ENCODE assay signal across 20 cellular contexts in the genomic region with DNA sequence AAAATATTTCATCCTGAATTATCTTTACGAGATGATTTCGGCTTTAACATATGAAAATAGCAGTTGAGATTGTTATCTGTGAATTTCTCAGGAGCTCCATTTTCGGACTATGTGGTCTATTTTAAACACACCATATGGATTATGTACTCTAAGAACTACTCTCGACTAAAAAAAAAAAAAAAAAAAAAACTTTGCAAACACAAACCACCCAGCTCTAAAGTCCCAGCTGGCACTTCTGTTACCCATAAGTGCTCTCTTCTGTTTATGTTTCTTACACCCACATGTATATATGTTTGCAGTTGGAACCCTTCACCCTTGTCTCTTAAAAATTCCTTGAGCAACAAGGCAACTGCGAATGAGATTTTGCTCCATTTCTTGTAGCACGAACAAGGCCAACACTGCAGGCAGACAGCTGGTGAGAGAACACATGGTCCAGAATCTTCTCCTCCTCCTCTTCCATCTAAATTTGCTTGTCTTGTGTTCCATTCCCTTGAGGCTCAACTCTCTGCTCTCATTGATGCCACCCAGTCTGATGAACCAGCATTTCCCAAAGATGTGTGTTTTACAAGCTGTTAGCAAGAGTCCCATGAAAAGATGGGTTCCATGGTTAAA.
DNase-seq lines count a peak whose midpoint lies in the region; ATAC-seq and TF ChIP-seq lines count a peak whose summit lies in the region.
"Had no signal": no experiment of that assay in that cellular context is flagged by ENCODE, and none has a peak within 500 bp of the region (broad histone marks: within the 10 kb centered on the region; RNA-seq: fewer than 3 reads in every experiment).

No MANE protein-coding gene starts in this region.

- H2AFZ ChIP-seq in mesenchymal stem cell (ENCODE audit: low read depth, low read length) (no peak overlapping the region), SK-N-SH (ENCODE audit: low read depth) (no peak overlapping the region)
- H2AFZ ChIP-seq: GM23338 had no signal

- TF ChIP-seq RAD21 in SK-N-SH (IDR thresholded peaks at IDR 0.05; ENCODE audit: low read length), result no peak

- H3K4me3 ChIP-seq in mesenchymal stem cell (ENCODE audit: insufficient read depth in 1 of 2, low read depth in 1 of 2, low read length in 2 of 2) (no peak overlapping the region), SK-N-SH (ENCODE audit: low read depth in 2 of 2, low read length in 1 of 2) (no peak overlapping the region)
- H3K4me3 ChIP-seq: GM23338, HAP-1, SJCRH30 had no signal

- no peaks in the 10 kb centered on the region for H3K9me2 ChIP-seq in SK-N-SH

- no peak for TF ChIP-seq CTCF in VCaP (conservative IDR thresholded peaks at IDR 0.05)
- TF ChIP-seq CTCF in SK-N-SH (IDR thresholded peaks at IDR 0.05), result no peak

- no peaks in the 10 kb centered on the region for H3K79me2 ChIP-seq in SK-N-SH (ENCODE audit: insufficient read depth)

- DNase-seq in NCI-H524 (lab: John Stamatoyannopoulos, UW) (peak; percentile 2 to 45), NCI-H524 treated with DMSO at 0.1 percent for 48 hours (lab: John Stamatoyannopoulos, UW) (no peak), mesenchymal stem cell (peak; percentile 12), SK-N-SH (no peak), SW480 (ENCODE audit: low spot score) (no peak)
- DNase-seq: BE2C; CD4-positive, CD25-positive, alpha-beta regulatory T cell; DMS79 treated with DMSO at 0.1 percent for 48 hours; KG1; NCI-H1092 treated with DMSO at 0.1 percent for 48 hours; NCI-H146; NCI-H2029; NCI-H345; NCI-H526; OCI-M1; SJCRH30 had no signal

- H3K14ac ChIP-seq in mesenchymal stem cell (ENCODE audit: low read length in 2 of 2), result no peak overlapping the region

- no peaks in the 10 kb centered on the region for H4K20me1 ChIP-seq in SK-N-SH (ENCODE audit: insufficient read depth)

- no peak overlapping the region for H2BK5ac ChIP-seq in mesenchymal stem cell (ENCODE audit: low read depth, low read length, poor library complexity, severe bottlenecking)

- H3K36me3 ChIP-seq in mesenchymal stem cell (ENCODE audit: control insufficient read depth in 1 of 2, insufficient read depth in 2 of 2, low read depth in 1 of 2, low read length in 2 of 2), result no peaks in the 10 kb centered on the region
- H3K36me3 ChIP-seq in SK-N-SH (replicated peaks in 1 of 2; ENCODE audit: control insufficient read depth in 1 of 2, insufficient read depth in 2 of 2, low read length in 1 of 2), result no peaks in the 10 kb centered on the region
- H3K36me3 ChIP-seq: BE2C, HAP-1, SJCRH30 had no signal

- no peaks in the 10 kb centered on the region for H3K27me3 ChIP-seq in mesenchymal stem cell (ENCODE audit: control insufficient read depth in 1 of 2, insufficient read depth in 1 of 2, low read length in 2 of 2)
- no peaks in the 10 kb centered on the region for H3K27me3 ChIP-seq in SK-N-SH (ENCODE audit: insufficient read depth)
- H3K27me3 ChIP-seq: BE2C, SJCRH30 had no signal

- TF ChIP-seq EP300 in SK-N-SH (IDR thresholded peaks at IDR 0.05; ENCODE audit: borderline replicate concordance in 1 of 2, low read depth in 1 of 2, low read length in 1 of 2), result no peak

- H4K91ac ChIP-seq in mesenchymal stem cell (ENCODE audit: low read length), result no peak overlapping the region

- no peak overlapping the region for H2BK12ac ChIP-seq in mesenchymal stem cell (ENCODE audit: low read length in 2 of 2)

- no peaks in the 10 kb centered on the region for H3F3A ChIP-seq in SK-N-SH (replicated peaks; ENCODE audit: insufficient read depth)

- no peak overlapping the region for H3K4ac ChIP-seq in mesenchymal stem cell (ENCODE audit: low read depth in 1 of 2, low read length in 2 of 2)

- H3K4me1 ChIP-seq in mesenchymal stem cell (ENCODE audit: control insufficient read depth, insufficient read depth, low read depth, low read length), result no peaks in the 10 kb centered on the region
- no peaks in the 10 kb centered on the region for H3K4me1 ChIP-seq in SK-N-SH (ENCODE audit: control insufficient read depth in 1 of 2, insufficient read depth in 2 of 2, low read depth in 1 of 2, low read length in 1 of 2)
- H3K4me1 ChIP-seq: BE2C had no signal

- CTCF ChIA-PET in SK-N-SH (lab: Yijun Ruan, JAX), result no interaction called here

- H2BK120ac ChIP-seq in mesenchymal stem cell (ENCODE audit: low read depth, low read length), result no peak overlapping the region

- H4K8ac ChIP-seq in mesenchymal stem cell (ENCODE audit: low read length), result no peak overlapping the region

- H3K79me1 ChIP-seq in mesenchymal stem cell (replicated peaks; ENCODE audit: low read length, poor library complexity, severe bottlenecking), result no peaks in the 10 kb centered on the region

- 65% methylated on average over 4 of the region's 6 CpGs for WGBS in mesenchymal stem cell
- 40% methylated on average over 6 of the region's 6 CpGs for WGBS in SK-N-SH (ENCODE audit: low lambda C conversion rate)

- no peaks in the 10 kb centered on the region for H3K9me3 ChIP-seq in mesenchymal stem cell (ENCODE audit: control insufficient read depth, low read length)
- H3K9me3 ChIP-seq in SK-N-SH, result no peaks in the 10 kb centered on the region
- H3K9me3 ChIP-seq: BE2C, HAP-1 had no signal

- H2BK15ac ChIP-seq in mesenchymal stem cell (ENCODE audit: low read depth, poor library complexity, severe bottlenecking), result no peak overlapping the region

- ATAC-seq in HG02840 (IDR thresholded peaks at IDR 0.05; ENCODE audit: low FRiP score, unreplicated experiment), result no peak
- ATAC-seq: GM23338 had no signal

- H3K18ac ChIP-seq in mesenchymal stem cell (ENCODE audit: low read depth in 1 of 2, low read length in 2 of 2), result no peak overlapping the region

- POLR2A ChIA-PET in SK-N-SH (lab: Yijun Ruan, JAX), result no interaction called here

- H3K9ac ChIP-seq in mesenchymal stem cell (ENCODE audit: low read length), result no peak overlapping the region
- no peak overlapping the region for H3K9ac ChIP-seq in SK-N-SH

- H2AK5ac ChIP-seq in mesenchymal stem cell (ENCODE audit: low read length, severe bottlenecking), result no peak overlapping the region

- H3K27ac ChIP-seq in VCaP, result peak overlapping the region; percentile 57
- no peak overlapping the region for H3K27ac ChIP-seq in mesenchymal stem cell (ENCODE audit: low read length, poor library complexity, severe bottlenecking)
- H3K27ac ChIP-seq in SK-N-SH (ENCODE audit: low read depth in 2 of 2, low read length in 1 of 2), result no peak overlapping the region
- H3K27ac ChIP-seq: SJCRH30 had no signal

- H3K4me2 ChIP-seq in mesenchymal stem cell (ENCODE audit: low read length, poor library complexity, severe bottlenecking) (no peak overlapping the region), SK-N-SH (no peak overlapping the region)
- H3K4me2 ChIP-seq: GM23338 had no signal

- H3K23ac ChIP-seq in mesenchymal stem cell (ENCODE audit: low read length in 2 of 2), result no peak overlapping the region

TF ChIP-seq in SK-N-SH, 30 proteins besides CTCF, POLR2A, EP300 and RAD21:
- TF ChIP-seq YY1 (IDR thresholded peaks at IDR 0.05; ENCODE audit: low read depth) (no peak), SMC3 (IDR thresholded peaks at IDR 0.05; ENCODE audit: low read depth, low read length) (no peak), POLR2AphosphoS5 (IDR thresholded peaks at IDR 0.05; ENCODE audit: low read depth, low read length) (no peak), GABPA (IDR thresholded peaks at IDR 0.05; ENCODE audit: low read depth) (no peak)

Comparison
In these comparisons a context has a peak if more than half of its experiments do, and no peak if none do; other contexts are left out.
1. DNase-seq: peak in NCI-H524 (2 of 2) and mesenchymal stem cell (single experiment); none in NCI-H524 treated with DMSO at 0.1 percent for 48 hours (single experiment), SK-N-SH (single experiment) and SW480 (single experiment).